ENCODE assay signal across 1 cellular context in genomic region chr19:1027020-1027952, GRCh38.
TF ChIP-seq lines count a peak whose summit lies in the region.

No MANE protein-coding gene starts in this region.

TF ChIP-seq in IMR-90, 13 proteins besides CTCF, POLR2A, EP300 and RAD21:
- TF ChIP-seq MAFK (IDR thresholded peaks at IDR 0.05; ENCODE audit: low read depth, low read length) (no peak), SMC3 (IDR thresholded peaks at IDR 0.05; ENCODE audit: low read depth, low read length) (no peak), RCOR1 (IDR thresholded peaks at IDR 0.05; ENCODE audit: insufficient replicate concordance, low read length) (no peak), ELK1 (IDR thresholded peaks at IDR 0.05; ENCODE audit: borderline replicate concordance, low read depth, low read length) (no peak), CEBPB (IDR thresholded peaks at IDR 0.05; ENCODE audit: low read depth, low read length) (no peak), BHLHE40 (IDR thresholded peaks at IDR 0.05; ENCODE audit: low read depth, low read length) (no peak), FOS (IDR thresholded peaks at IDR 0.05; ENCODE audit: low read depth, low read length) (no peak), CHD1 (IDR thresholded peaks at IDR 0.05; ENCODE audit: low read depth, low read length) (no peak), MXI1 (IDR thresholded peaks at IDR 0.05; ENCODE audit: borderline replicate concordance, low read depth, low read length) (no peak), MAZ (IDR thresholded peaks at IDR 0.05; ENCODE audit: borderline replicate concordance, low read depth, low read length) (no peak), USF2 (IDR thresholded peaks at IDR 0.05; ENCODE audit: low read depth, low read length) (no peak)
